ENCODE assay signal across 39 cellular contexts in the genomic region with DNA sequence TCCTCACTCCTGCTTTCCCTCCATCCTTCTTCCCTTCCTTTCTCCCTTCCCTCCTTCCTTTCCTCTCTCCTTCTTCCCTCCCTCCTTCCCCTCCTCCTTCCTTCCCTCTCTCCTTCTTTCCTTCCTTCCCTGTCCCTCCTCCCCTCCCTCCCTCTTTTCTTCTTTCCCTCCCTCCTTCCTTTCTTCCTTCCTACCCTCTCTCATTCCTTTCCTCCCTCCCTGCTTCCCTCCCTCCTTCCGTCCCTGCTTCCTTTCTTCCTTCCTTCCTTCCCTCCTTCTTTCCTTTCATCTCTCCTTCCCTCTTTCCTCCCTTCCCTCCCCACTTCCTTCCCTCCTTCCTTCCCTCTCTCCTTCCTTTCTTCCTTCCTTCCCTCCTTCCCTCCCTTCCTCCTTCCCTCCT. TPM values are rescaled to one million over a fixed set of nuclear protein-coding genes. Genes with fewer than 3 reads are reported as not detected.
"Had no signal": no experiment of that assay in that cellular context is flagged by ENCODE, and none has a peak within 500 bp of the region (broad histone marks: within the 10 kb centered on the region; RNA-seq: fewer than 3 reads in every experiment).

No MANE protein-coding gene starts in this region.

- H3K36me3 ChIP-seq: MG63 had no signal

- H3K4me3 ChIP-seq: MG63 had no signal

- H3K9me3 ChIP-seq: MG63 had no signal

- DNase-seq: Kasumi-1, MG63, MM.1S, MV-4-11, NCI-H1048, NCI-H1092, NCI-H1092 treated with DMSO at 0.1 percent for 48 hours, NCI-H1105, NCI-H1105 treated with DMSO at 0.1 percent for 48 hours, NCI-H1417, NCI-H1417 treated with DMSO at 0.1 percent for 48 hours, NCI-H1436, NCI-H1436 treated with DMSO at 0.1 percent for 48 hours, NCI-H146, NCI-H1694, NCI-H1694 treated with DMSO at 0.1 percent for 48 hours, NCI-H187, NCI-H187 treated with DMSO at 0.1 percent for 48 hours, NCI-H1930, NCI-H2029, NCI-H2029 treated with DMSO at 0.1 percent for 48 hours, NCI-H2081, NCI-H2081 treated with DMSO at 0.1 percent for 48 hours, NCI-H2107, NCI-H2171, NCI-H2171 treated with DMSO at 0.1 percent for 48 hours, NCI-H2227 treated with DMSO at 0.1 percent for 48 hours, NCI-H226, NCI-H345, NCI-H446, NCI-H446 treated with DMSO at 0.1 percent for 48 hours, NCI-H510A, NCI-H510A treated with DMSO at 0.1 percent for 48 hours, NCI-H524, NCI-H524 treated with DMSO at 0.1 percent for 48 hours, NCI-H526 had no signal

RNA-seq across cellular contexts. Expression of a gene that starts 39.0 kb away (rescaled TPM):
- total RNA-seq: LHCN-M2, M059J, MCF 10A had no signal
